14 cellular contexts compared by ENCODE assay signal in the genomic region with DNA sequence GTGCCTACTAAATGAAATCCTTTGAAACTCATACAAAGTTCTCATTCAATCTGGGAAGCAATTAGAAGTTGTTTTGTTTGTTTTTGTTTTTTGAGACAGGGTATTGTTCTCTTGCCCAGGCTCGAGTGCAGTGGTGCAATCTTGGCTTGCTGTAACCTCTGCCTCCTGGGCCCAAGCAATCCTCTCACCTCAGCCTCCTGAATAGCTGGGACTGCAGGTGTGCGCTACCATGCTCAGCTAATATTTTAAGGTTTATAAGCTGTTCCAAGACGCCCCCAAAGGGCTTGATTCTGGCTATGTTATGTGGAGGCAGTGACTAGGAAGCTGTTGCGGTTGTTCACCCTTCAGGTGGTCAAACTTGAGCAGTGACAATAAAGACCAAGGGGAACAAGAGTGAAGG.
"Had no signal": no experiment of that assay in that cellular context is flagged by ENCODE, and none has a peak within 500 bp of the region (broad histone marks: within the 10 kb centered on the region; RNA-seq: fewer than 3 reads in every experiment).

No MANE protein-coding gene starts in this region.

- H3K4me3 ChIP-seq: hepatocyte, pancreas, smooth muscle cell, uterus had no signal

- H3K4me2 ChIP-seq: hepatocyte, smooth muscle cell had no signal

- H3K27me3 ChIP-seq: hepatocyte, pancreas, uterus had no signal

- H3K36me3 ChIP-seq: pancreas, uterus had no signal

- H3K27ac ChIP-seq: hepatocyte, pancreas, uterus had no signal

- H3K9me3 ChIP-seq: pancreas, uterus had no signal

- FAIRE-seq: colon, pancreas had no signal

- ATAC-seq: natural killer cell, right cardiac atrium had no signal

- H2AFZ ChIP-seq: hepatocyte had no signal

- H3K4me1 ChIP-seq: pancreas, uterus had no signal

- DNase-seq: dermis blood vessel endothelial cell; foreskin melanocyte; head of caudate nucleus; mammary epithelial cell; natural killer cell; occipital lobe; pancreas; right cardiac atrium; stimulated activated CD4-positive, alpha-beta T cell treated with anti-CD3 and anti-CD28 coated beads, Interleukin-2, amount 100 ng/mL, for 48 hours; stimulated activated naive CD4-positive, alpha-beta T cell treated with Interleukin-2 at 50 U/mL for 16 hours; uterus had no signal

- H3K79me2 ChIP-seq: hepatocyte had no signal
